9 cellular contexts compared by ENCODE assay signal in the genomic region with DNA sequence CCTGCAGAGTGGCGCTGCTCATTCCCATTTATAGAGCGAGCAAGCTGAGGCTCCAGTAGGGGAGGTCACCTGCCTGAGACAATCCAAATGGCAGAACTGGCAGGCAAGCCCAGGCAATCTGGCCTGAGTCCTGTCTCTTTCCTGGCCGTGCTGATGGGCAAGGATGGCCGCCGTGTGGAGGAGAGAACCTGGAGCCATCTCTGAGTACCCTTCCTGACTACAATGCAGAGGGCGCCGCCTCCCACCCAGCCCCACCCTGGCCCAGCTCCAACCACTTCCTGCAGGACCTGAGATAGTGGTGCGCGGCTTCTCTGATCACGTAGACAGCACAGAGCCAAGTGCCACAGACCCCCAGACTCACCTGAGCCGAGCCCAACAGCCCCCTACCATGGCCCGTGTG. TPM values are rescaled to one million over a fixed set of nuclear protein-coding genes. Genes with fewer than 3 reads are reported as not detected.
DNase-seq lines count a peak whose midpoint lies in the region; ATAC-seq and TF ChIP-seq lines count a peak whose summit lies in the region.
"Had no signal": no experiment of that assay in that cellular context is flagged by ENCODE, and none has a peak within 500 bp of the region (broad histone marks: within the 10 kb centered on the region; RNA-seq: fewer than 3 reads in every experiment).

No MANE protein-coding gene starts in this region.

- POLR2A ChIA-PET in activated CD4-positive, alpha-beta T cell treated with anti-CD3 and anti-CD28 coated beads for 36 hours (lab: Charles Lee), result interaction anchor here (0.6 kb wide), 1 partner anchor 17 kb away, joined by 3 read pairs; no protein-coding TSS in a partner anchor
- POLR2A ChIA-PET in activated CD4-positive, alpha-beta memory T cell treated with anti-CD3 and anti-CD28 coated beads for 36 hours (lab: Charles Lee), result interaction anchor here (1.3 kb wide), 1 partner anchor 28 kb away, joined by 3 read pairs; the partner anchor contains the start of gene PPM1M

- no peak for ATAC-seq in activated CD4-positive, alpha-beta T cell treated with anti-CD3 and anti-CD28 coated beads for 36 hours
- ATAC-seq in stimulated activated effector memory CD8-positive, alpha-beta T cell treated with anti-CD3 and anti-CD28 coated beads, Interleukin-12 subunit alpha, Interleukin-12 subunit beta, amount 100 ng/mL, for 72 hours, result peak; percentile 66

- intact Hi-C loops in activated CD4-positive, alpha-beta T cell treated with anti-CD3 and anti-CD28 coated beads for 36 hours (cut with DNase I, micrococcal nuclease), result no loop called here
- intact Hi-C loops in activated CD4-positive, alpha-beta memory T cell treated with anti-CD3 and anti-CD28 coated beads for 36 hours (cut with micrococcal nuclease), result loop anchor here (5.0 kb wide), 2 partner anchors 61 to 216 kb away; no protein-coding TSS in a partner anchor
- intact Hi-C loops in esophagus muscularis mucosa (cut with DNase I), result no loop called here

- no peak overlapping the region for H3K4me3 ChIP-seq in esophagus muscularis mucosa

- TF ChIP-seq POLR2A in esophagus muscularis mucosa (IDR thresholded peaks at IDR 0.05; ENCODE audit: low read depth), result no peak

- H3K9me3 Mint-ChIP-seq in activated CD4-positive, alpha-beta T cell treated with anti-CD3 and anti-CD28 coated beads for 36 hours (ENCODE audit: low read depth), result no peaks in the 10 kb centered on the region
- no peaks in the 10 kb centered on the region for H3K9me3 Mint-ChIP-seq in activated CD4-positive, alpha-beta memory T cell treated with anti-CD3 and anti-CD28 coated beads for 36 hours
- H3K9me3 Mint-ChIP-seq in stimulated activated effector memory CD8-positive, alpha-beta T cell treated with anti-CD3 and anti-CD28 coated beads, Interleukin-12 subunit alpha, Interleukin-12 subunit beta, amount 100 ng/mL, for 72 hours, result no peaks in the 10 kb centered on the region

- peak overlapping the region; percentile 85 for H3K27ac Mint-ChIP-seq in activated CD4-positive, alpha-beta T cell treated with anti-CD3 and anti-CD28 coated beads for 36 hours
- peak overlapping the region; percentile 73 for H3K27ac Mint-ChIP-seq in activated CD4-positive, alpha-beta memory T cell treated with anti-CD3 and anti-CD28 coated beads for 36 hours
- peak overlapping the region; percentile 93 for H3K27ac Mint-ChIP-seq in stimulated activated effector memory CD8-positive, alpha-beta T cell treated with anti-CD3 and anti-CD28 coated beads, Interleukin-12 subunit alpha, Interleukin-12 subunit beta, amount 100 ng/mL, for 72 hours

- H3K4me1 Mint-ChIP-seq in activated CD4-positive, alpha-beta T cell treated with anti-CD3 and anti-CD28 coated beads for 36 hours, result peaks cover 65% of the 10 kb centered on the region
- H3K4me1 Mint-ChIP-seq in activated CD4-positive, alpha-beta memory T cell treated with anti-CD3 and anti-CD28 coated beads for 36 hours (ENCODE audit: low read depth), result peaks cover 71% of the 10 kb centered on the region
- peaks cover 80% of the 10 kb centered on the region for H3K4me1 Mint-ChIP-seq in stimulated activated effector memory CD8-positive, alpha-beta T cell treated with anti-CD3 and anti-CD28 coated beads, Interleukin-12 subunit alpha, Interleukin-12 subunit beta, amount 100 ng/mL, for 72 hours

- peaks cover 38 to 67% (median 66%) of the 10 kb centered on the region in 4 donors for H3K4me1 ChIP-seq in esophagus muscularis mucosa

- TF ChIP-seq CTCF in esophagus muscularis mucosa (IDR thresholded peaks at IDR 0.05), result no peak

- H3K27ac ChIP-seq in esophagus muscularis mucosa (replicated peaks in 1 of 4), result peak overlapping the region; percentile 28 to 60 (median 50)

- TF ChIP-seq EP300 in esophagus muscularis mucosa (IDR thresholded peaks at IDR 0.05), result no peak

- H3K27me3 ChIP-seq in esophagus muscularis mucosa, result no peaks in the 10 kb centered on the region

- WGBS in esophagus muscularis mucosa, result 75% methylated on average over 5 of the region's 12 CpGs

- H3K9me3 ChIP-seq in esophagus muscularis mucosa, result no peaks in the 10 kb centered on the region

- CTCF ChIA-PET in activated CD4-positive, alpha-beta T cell treated with anti-CD3 and anti-CD28 coated beads for 36 hours (lab: Charles Lee), result interaction anchor here (1.2 to 11.1 kb wide), 6 partner anchors 12 to 120 kb away, joined by 3 to 191 read pairs (median 42); partner anchors contain the start of gene TWF2
- CTCF ChIA-PET in activated CD4-positive, alpha-beta memory T cell treated with anti-CD3 and anti-CD28 coated beads for 36 hours (lab: Charles Lee), result interaction anchor here (0.9 to 12.4 kb wide), 7 partner anchors 14 to 194 kb away, joined by 3 to 271 read pairs (median 4); partner anchors contain the start of gene WDR82

- H3K4me3 Mint-ChIP-seq in activated CD4-positive, alpha-beta T cell treated with anti-CD3 and anti-CD28 coated beads for 36 hours, result no peak overlapping the region
- peak overlapping the region; percentile 40 for H3K4me3 Mint-ChIP-seq in activated CD4-positive, alpha-beta memory T cell treated with anti-CD3 and anti-CD28 coated beads for 36 hours
- H3K4me3 Mint-ChIP-seq in stimulated activated effector memory CD8-positive, alpha-beta T cell treated with anti-CD3 and anti-CD28 coated beads, Interleukin-12 subunit alpha, Interleukin-12 subunit beta, amount 100 ng/mL, for 72 hours, result peak overlapping the region; percentile 72

- H3K36me3 ChIP-seq in esophagus muscularis mucosa, result peaks cover 18 to 25% (median 24%) of the 10 kb centered on the region in 4 donors

- peak; percentile 65 for DNase-seq in activated CD4-positive, alpha-beta T cell treated with anti-CD3 and anti-CD28 coated beads for 36 hours
- no peak for DNase-seq in activated CD4-positive, alpha-beta T cell treated with anti-CD3 and anti-CD28 coated beads, Interleukin-2, amount 50 U/mL, for 1 hour
- DNase-seq in activated CD4-positive, alpha-beta memory T cell treated with anti-CD3 and anti-CD28 coated beads for 36 hours, result peak; percentile 66
- DNase-seq in esophagus muscularis mucosa (ENCODE audit: extremely low spot score), result no peak
- DNase-seq in stimulated activated effector memory CD8-positive, alpha-beta T cell treated with anti-CD3 and anti-CD28 coated beads, Interleukin-12 subunit alpha, Interleukin-12 subunit beta, amount 100 ng/mL, for 72 hours (ENCODE audit: low spot score in 2 of 2), result no peak
- no peak for DNase-seq in HCEC 1CT
- no peak for DNase-seq in RKO (ENCODE audit: low spot score)
- no peak for DNase-seq in hepatic stellate cell (ENCODE audit: low spot score)

- peaks cover 26% of the 10 kb centered on the region for H3K36me3 Mint-ChIP-seq in activated CD4-positive, alpha-beta T cell treated with anti-CD3 and anti-CD28 coated beads for 36 hours (ENCODE audit: low read depth)
- H3K36me3 Mint-ChIP-seq in activated CD4-positive, alpha-beta memory T cell treated with anti-CD3 and anti-CD28 coated beads for 36 hours, result peaks cover 16% of the 10 kb centered on the region
- H3K36me3 Mint-ChIP-seq in stimulated activated effector memory CD8-positive, alpha-beta T cell treated with anti-CD3 and anti-CD28 coated beads, Interleukin-12 subunit alpha, Interleukin-12 subunit beta, amount 100 ng/mL, for 72 hours, result peaks cover 31% of the 10 kb centered on the region

- H3K27me3 Mint-ChIP-seq in activated CD4-positive, alpha-beta T cell treated with anti-CD3 and anti-CD28 coated beads for 36 hours, result no peaks in the 10 kb centered on the region
- H3K27me3 Mint-ChIP-seq in activated CD4-positive, alpha-beta memory T cell treated with anti-CD3 and anti-CD28 coated beads for 36 hours, result no peaks in the 10 kb centered on the region

RNA-seq across cellular contexts. Expression of gene TLR9, which starts 7.0 kb away (rescaled TPM):
- under 1 TPM; 0.59 to 0.74 TPM for total RNA-seq in activated CD4-positive, alpha-beta T cell treated with anti-CD3 and anti-CD28 coated beads for 36 hours
- under 1 TPM; 0.59 to 0.90 TPM for total RNA-seq in activated CD4-positive, alpha-beta memory T cell treated with anti-CD3 and anti-CD28 coated beads for 36 hours
- total RNA-seq in esophagus muscularis mucosa, result under 1 TPM in 3 of 4 donors, not detected in 1; 0.13 to 0.69 (median 0.17) TPM
- total RNA-seq: NCI-H460 had no signal

RNA-seq across cellular contexts. Expression of gene ALAS1, which starts 20.5 kb away (rescaled TPM):
- 10 to 100 TPM; 52.8 to 68.7 TPM for total RNA-seq in activated CD4-positive, alpha-beta T cell treated with anti-CD3 and anti-CD28 coated beads for 36 hours
- 10 to 100 TPM; 64.4 to 64.5 TPM for total RNA-seq in activated CD4-positive, alpha-beta memory T cell treated with anti-CD3 and anti-CD28 coated beads for 36 hours
- 10 to 100 TPM; 31.1 to 50.5 (median 38.9) TPM for total RNA-seq in esophagus muscularis mucosa

RNA-seq across cellular contexts. Expression of gene TWF2, which starts 20.5 kb away (rescaled TPM):
- 10 to 100 TPM; 85.0 to 93.5 TPM for total RNA-seq in activated CD4-positive, alpha-beta T cell treated with anti-CD3 and anti-CD28 coated beads for 36 hours
- 100 to 1,000 TPM; 114 to 118 TPM for total RNA-seq in activated CD4-positive, alpha-beta memory T cell treated with anti-CD3 and anti-CD28 coated beads for 36 hours
- 10 to 100 TPM; 66.4 to 89.5 (median 79.9) TPM for total RNA-seq in esophagus muscularis mucosa

RNA-seq across cellular contexts. Expression of gene PPM1M, which starts 27.1 kb away (rescaled TPM):
- total RNA-seq in activated CD4-positive, alpha-beta T cell treated with anti-CD3 and anti-CD28 coated beads for 36 hours, result 10 to 100 TPM; 52.9 to 59.2 TPM
- total RNA-seq in activated CD4-positive, alpha-beta memory T cell treated with anti-CD3 and anti-CD28 coated beads for 36 hours, result 100 to 1,000 TPM; 111 TPM
- total RNA-seq in esophagus muscularis mucosa, result 10 to 100 TPM; 24.1 to 35.7 (median 32.4) TPM

RNA-seq across cellular contexts. Expression of gene WDR82, which starts 60.0 kb away (rescaled TPM):
- total RNA-seq in activated CD4-positive, alpha-beta T cell treated with anti-CD3 and anti-CD28 coated beads for 36 hours, result 100 to 1,000 TPM in 1 of 2 experiments, 10 to 100 TPM in 1; 95.2 to 113 TPM
- 100 to 1,000 TPM; 110 to 111 TPM for total RNA-seq in activated CD4-positive, alpha-beta memory T cell treated with anti-CD3 and anti-CD28 coated beads for 36 hours
- 100 to 1,000 TPM in 1 of 4 donors, 10 to 100 TPM in 3; 62.6 to 101 (median 80.9) TPM for total RNA-seq in esophagus muscularis mucosa

Comparison
In these comparisons a context has a peak if more than half of its experiments do, and no peak if none do; other contexts are left out.
1. DNase-seq: peak in activated CD4-positive, alpha-beta T cell treated with anti-CD3 and anti-CD28 coated beads for 36 hours (single experiment) and activated CD4-positive, alpha-beta memory T cell treated with anti-CD3 and anti-CD28 coated beads for 36 hours (single experiment); none in activated CD4-positive, alpha-beta T cell treated with anti-CD3 and anti-CD28 coated beads, Interleukin-2, amount 50 U/mL, for 1 hour (single experiment), esophagus muscularis mucosa (single experiment), stimulated activated effector memory CD8-positive, alpha-beta T cell treated with anti-CD3 and anti-CD28 coated beads, Interleukin-12 subunit alpha, Interleukin-12 subunit beta, amount 100 ng/mL, for 72 hours (0 of 2), HCEC 1CT (single experiment), RKO (single experiment) and hepatic stellate cell (single experiment).
2. Peak in every context shown above with its lines, with median percentiles within 50 percentile points of each other: H3K27ac Mint-ChIP-seq.